ENCODE assay signal across 34 cellular contexts in genomic region chr7:28135296-28135695, GRCh38. TPM values are rescaled to one million over a fixed set of nuclear protein-coding genes. Genes with fewer than 3 reads are reported as not detected.
DNase-seq lines count a peak whose midpoint lies in the region; ATAC-seq, FAIRE-seq and TF ChIP-seq lines count a peak whose summit lies in the region.
"Had no signal": no experiment of that assay in that cellular context is flagged by ENCODE, and none has a peak within 500 bp of the region (broad histone marks: within the 10 kb centered on the region; RNA-seq: fewer than 3 reads in every experiment).

No MANE protein-coding gene starts in this region.

- WGBS in heart left ventricle, 4 donors: 15 to 24% (median 19%) methylated on average over 4 of the region's 4 CpGs
- 15 to 32% methylated on average over 4 of the region's 4 CpGs for WGBS in body of pancreas, 2 donors
- 22 to 48% methylated on average over 3 to 4 of the region's 4 CpGs for WGBS in gastroesophageal sphincter (ENCODE audit: low coverage in 1 of 2), 2 donors
- 64 to 67% (median 64%) methylated on average over 4 of the region's 4 CpGs for WGBS in small intestine, 3 donors

- ATAC-seq in Right ventricle myocardium inferior (peak; percentile 11), heart left ventricle (no peak), body of pancreas (peak; percentile 21), gastroesophageal sphincter (no peak), GM19351 (IDR thresholded peaks at IDR 0.05; ENCODE audit: unreplicated experiment) (no peak)
- no peak for ATAC-seq in stimulated activated memory B cell treated with anti-CD40 and anti-IgM and Interleukin-4, amounts not matched to agents 10 μg/mL and 1 μg/mL and 100 μg/mL, for 72 hours
- ATAC-seq: activated CD4-positive, alpha-beta T cell treated with anti-CD3 and anti-CD28 coated beads for 36 hours; activated CD8-positive, alpha-beta T cell treated with anti-CD3 and anti-CD28 coated beads, Interleukin-2, amount 10 ng/mL, durations not matched to agents 7 days and 5 days; lower lobe of right lung; naive thymus-derived CD8-positive, alpha-beta T cell; SK-N-SH treated with all-trans-retinoic acid at 6 μM for 48 hours had no signal

- H3K4me3 ChIP-seq in heart left ventricle (no peak overlapping the region), body of pancreas (no peak overlapping the region), gastroesophageal sphincter (no peak overlapping the region), uterus (no peak overlapping the region), small intestine (ENCODE audit: low read depth in 1 of 2, low read length in 2 of 2) (no peak overlapping the region)
- H3K4me3 ChIP-seq: BLaER1 treated with 17β-estradiol and CSF1 and Interleukin-3, amounts not matched to agents 10 nM and 100 nM; breast epithelium; lower lobe of right lung; tibial artery had no signal

- no peaks in the 10 kb centered on the region for H3K9me3 Mint-ChIP-seq in stimulated activated memory B cell treated with anti-CD40 and anti-IgM and Interleukin-4, amounts not matched to agents 10 μg/mL and 1 μg/mL and 100 μg/mL, for 72 hours
- H3K9me3 Mint-ChIP-seq: activated naive CD4-positive, alpha-beta T cell treated with anti-CD3 and anti-CD28 coated beads, Interleukin-2, amount 10 ng/mL, durations not matched to agents 7 days and 5 days; naive thymus-derived CD8-positive, alpha-beta T cell; stimulated activated naive CD8-positive, alpha-beta T cell treated with anti-CD3 and anti-CD28 coated beads, Interleukin-15, Interleukin-2, amounts not matched to agents 100 ng/mL and 50 ng/mL, for 24 hours had no signal

- intact Hi-C loops in Right ventricle myocardium inferior (cut with DNase I): no loop called here
- intact Hi-C loops in heart left ventricle (cut with DNase I): loop anchor here in 1 of 10 donors (5.0 kb wide), 1 partner anchor 137 kb away; no protein-coding TSS in a partner anchor
- intact Hi-C loops in body of pancreas (cut with DNase I): no loop called here
- intact Hi-C loops in uterus (cut with DNase I; ENCODE audit: low total_unique reads): no loop called here

- no peak for DNase-seq in Right ventricle myocardium inferior (ENCODE audit: missing footprints)
- DNase-seq in heart left ventricle: no peak
- no peak for DNase-seq in body of pancreas
- peak; percentile 41 to 74 for DNase-seq in uterus
- no peak for DNase-seq in small intestine
- DNase-seq: activated CD4-positive, alpha-beta T cell treated with anti-CD3 and anti-CD28 coated beads for 36 hours; activated CD8-positive, alpha-beta T cell treated with anti-CD3 and anti-CD28 coated beads, Interleukin-2, amount 10 ng/mL, durations not matched to agents 7 days and 5 days; activated naive CD4-positive, alpha-beta T cell treated with anti-CD3 and anti-CD28 coated beads, Interleukin-2, amount 10 ng/mL, durations not matched to agents 7 days and 5 days; amygdala; DMS79; effector CD4-positive, alpha-beta T cell; foreskin melanocyte; Karpas-422; kidney glomerular epithelial cell; lower lobe of right lung; naive thymus-derived CD8-positive, alpha-beta T cell; NCI-H1417 treated with DMSO at 0.1 percent for 48 hours; NCI-H2081 treated with DMSO at 0.1 percent for 48 hours; NCI-H2227 treated with DMSO at 0.1 percent for 48 hours; NCI-H526; stimulated activated CD4-positive, alpha-beta T cell treated with anti-CD3 and anti-CD28 coated beads, Interleukin-1b, Interleukin-23, amount 100 ng/mL, for 48 hours; T-helper 2 cell; tibial artery had no signal

- FAIRE-seq in small intestine (lab: Jason Lieb, UNC): no peak
- FAIRE-seq: colon, G401.6 had no signal

- H3K36me3 Mint-ChIP-seq in stimulated activated memory B cell treated with anti-CD40 and anti-IgM and Interleukin-4, amounts not matched to agents 10 μg/mL and 1 μg/mL and 100 μg/mL, for 72 hours: peaks cover 27% of the 10 kb centered on the region
- H3K36me3 Mint-ChIP-seq: activated naive CD4-positive, alpha-beta T cell treated with anti-CD3 and anti-CD28 coated beads, Interleukin-2, amount 10 ng/mL, durations not matched to agents 7 days and 5 days; naive thymus-derived CD8-positive, alpha-beta T cell had no signal

- H3K36me3 ChIP-seq in heart left ventricle (no peaks in the 10 kb centered on the region), body of pancreas (replicated peaks in 1 of 2; ENCODE audit: insufficient read depth in 1 of 2, low read depth in 2 of 2) (no peaks in the 10 kb centered on the region), gastroesophageal sphincter (no peaks in the 10 kb centered on the region), uterus (no peaks in the 10 kb centered on the region), small intestine (ENCODE audit: control insufficient read depth in 2 of 2, insufficient read depth in 2 of 2, low read length in 2 of 2) (no peaks in the 10 kb centered on the region)
- H3K36me3 ChIP-seq: breast epithelium, lower lobe of right lung, tibial artery had no signal

- TF ChIP-seq CTCF in heart left ventricle (IDR thresholded peaks at IDR 0.05): no peak
- no peak for TF ChIP-seq CTCF in body of pancreas (IDR thresholded peaks at IDR 0.05)
- no peak for TF ChIP-seq CTCF in gastroesophageal sphincter (IDR thresholded peaks at IDR 0.05)
- no peak for TF ChIP-seq CTCF in uterus (IDR thresholded peaks at IDR 0.05)

- no peak overlapping the region for H3K4me3 Mint-ChIP-seq in stimulated activated memory B cell treated with anti-CD40 and anti-IgM and Interleukin-4, amounts not matched to agents 10 μg/mL and 1 μg/mL and 100 μg/mL, for 72 hours
- H3K4me3 Mint-ChIP-seq: activated CD4-positive, alpha-beta T cell treated with anti-CD3 and anti-CD28 coated beads for 36 hours; activated CD8-positive, alpha-beta T cell treated with anti-CD3 and anti-CD28 coated beads, Interleukin-2, amount 10 ng/mL, durations not matched to agents 7 days and 5 days; activated naive CD4-positive, alpha-beta T cell treated with anti-CD3 and anti-CD28 coated beads, Interleukin-2, amount 10 ng/mL, durations not matched to agents 7 days and 5 days; naive thymus-derived CD8-positive, alpha-beta T cell; stimulated activated naive CD8-positive, alpha-beta T cell treated with anti-CD3 and anti-CD28 coated beads, Interleukin-15, Interleukin-2, amounts not matched to agents 100 ng/mL and 50 ng/mL, for 24 hours had no signal

- H3K27ac ChIP-seq in heart left ventricle (peak overlapping the region in 1 of 12 donors; percentile 70), body of pancreas (no peak overlapping the region), gastroesophageal sphincter (peak overlapping the region; percentile 33 to 56 (median 44)), uterus (peak overlapping the region; percentile 73 to 77), small intestine (ENCODE audit: low read depth in 1 of 2, low read length in 1 of 2) (no peak overlapping the region)
- H3K27ac ChIP-seq: 22Rv1; BLaER1 treated with 17β-estradiol and CSF1 and Interleukin-3, amounts not matched to agents 10 nM and 100 nM; epithelial cell of prostate; lower lobe of right lung; tibial artery had no signal

- H3K4me1 Mint-ChIP-seq in stimulated activated memory B cell treated with anti-CD40 and anti-IgM and Interleukin-4, amounts not matched to agents 10 μg/mL and 1 μg/mL and 100 μg/mL, for 72 hours: peaks cover 28% of the 10 kb centered on the region
- H3K4me1 Mint-ChIP-seq: activated naive CD4-positive, alpha-beta T cell treated with anti-CD3 and anti-CD28 coated beads, Interleukin-2, amount 10 ng/mL, durations not matched to agents 7 days and 5 days had no signal

- no peak overlapping the region for H3K27ac Mint-ChIP-seq in stimulated activated memory B cell treated with anti-CD40 and anti-IgM and Interleukin-4, amounts not matched to agents 10 μg/mL and 1 μg/mL and 100 μg/mL, for 72 hours
- H3K27ac Mint-ChIP-seq: activated CD4-positive, alpha-beta T cell treated with anti-CD3 and anti-CD28 coated beads for 36 hours; activated CD8-positive, alpha-beta T cell treated with anti-CD3 and anti-CD28 coated beads, Interleukin-2, amount 10 ng/mL, durations not matched to agents 7 days and 5 days; activated naive CD4-positive, alpha-beta T cell treated with anti-CD3 and anti-CD28 coated beads, Interleukin-2, amount 10 ng/mL, durations not matched to agents 7 days and 5 days; naive thymus-derived CD8-positive, alpha-beta T cell; stimulated activated naive CD8-positive, alpha-beta T cell treated with anti-CD3 and anti-CD28 coated beads, Interleukin-15, Interleukin-2, amounts not matched to agents 100 ng/mL and 50 ng/mL, for 24 hours had no signal

- TF ChIP-seq EP300 in gastroesophageal sphincter (IDR thresholded peaks at IDR 0.05): no peak

- H3K9me3 ChIP-seq in heart left ventricle (no peaks in the 10 kb centered on the region), body of pancreas (no peaks in the 10 kb centered on the region), gastroesophageal sphincter (no peaks in the 10 kb centered on the region), uterus (no peaks in the 10 kb centered on the region), small intestine (ENCODE audit: control insufficient read depth, low read depth) (no peaks in the 10 kb centered on the region)
- H3K9me3 ChIP-seq: BLaER1 treated with 17β-estradiol and CSF1 and Interleukin-3, amounts not matched to agents 10 nM and 100 nM; breast epithelium; lower lobe of right lung; tibial artery had no signal

- no peaks in the 10 kb centered on the region for H3K27me3 Mint-ChIP-seq in stimulated activated memory B cell treated with anti-CD40 and anti-IgM and Interleukin-4, amounts not matched to agents 10 μg/mL and 1 μg/mL and 100 μg/mL, for 72 hours
- H3K27me3 Mint-ChIP-seq: activated CD4-positive, alpha-beta T cell treated with anti-CD3 and anti-CD28 coated beads for 36 hours; activated naive CD4-positive, alpha-beta T cell treated with anti-CD3 and anti-CD28 coated beads, Interleukin-2, amount 10 ng/mL, durations not matched to agents 7 days and 5 days; naive thymus-derived CD8-positive, alpha-beta T cell; stimulated activated naive CD8-positive, alpha-beta T cell treated with anti-CD3 and anti-CD28 coated beads, Interleukin-15, Interleukin-2, amounts not matched to agents 100 ng/mL and 50 ng/mL, for 24 hours had no signal

- H3K27me3 ChIP-seq in heart left ventricle: no peaks in the 10 kb centered on the region
- H3K27me3 ChIP-seq in body of pancreas: no peaks in the 10 kb centered on the region
- no peaks in the 10 kb centered on the region for H3K27me3 ChIP-seq in gastroesophageal sphincter
- H3K27me3 ChIP-seq in uterus: no peaks in the 10 kb centered on the region
- H3K27me3 ChIP-seq in small intestine (ENCODE audit: control insufficient read depth in 2 of 2, insufficient read depth in 2 of 2, low read length in 2 of 2): no peaks in the 10 kb centered on the region
- H3K27me3 ChIP-seq: BLaER1 treated with 17β-estradiol and CSF1 and Interleukin-3, amounts not matched to agents 10 nM and 100 nM; breast epithelium; tibial artery had no signal

- no peak for TF ChIP-seq POLR2A in heart left ventricle (IDR thresholded peaks at IDR 0.05)
- TF ChIP-seq POLR2A in body of pancreas (IDR thresholded peaks at IDR 0.05): no peak
- no peak for TF ChIP-seq POLR2A in gastroesophageal sphincter (IDR thresholded peaks at IDR 0.05)
- TF ChIP-seq POLR2A in uterus (IDR thresholded peaks at IDR 0.05): no peak

- H3K4me1 ChIP-seq in heart left ventricle (peaks cover 0 to 54% (median 17%) of the 10 kb centered on the region in 12 donors), body of pancreas (peaks cover 10% of the 10 kb centered on the region), gastroesophageal sphincter (peaks cover 12 to 76% (median 13%) of the 10 kb centered on the region in 3 donors), uterus (peaks cover 0 to 38% of the 10 kb centered on the region in 2 donors), small intestine (ENCODE audit: control insufficient read depth in 2 of 2, insufficient read depth in 1 of 2, low read depth in 1 of 2, low read length in 1 of 2) (peaks cover 0 to 6% of the 10 kb centered on the region in 2 donors)
- H3K4me1 ChIP-seq: breast epithelium had no signal

RNA-seq across cellular contexts. Expression of gene JAZF1, which starts 45.3 kb away (rescaled TPM):
- total RNA-seq in Right ventricle myocardium inferior (25.6 TPM), heart left ventricle (10 to 100 TPM; 18.3 to 46.2 (median 29.3) TPM), body of pancreas (1 to 10 TPM; 4.0 to 4.9 TPM), gastroesophageal sphincter (10 to 100 TPM; 27.8 to 36.5 (median 30.5) TPM), uterus (10 to 100 TPM; 27.6 to 58.5 (median 34.4) TPM)
- polyA plus RNA-seq in heart left ventricle (10 to 100 TPM; 10.3 to 20.4 TPM), small intestine (1 to 10 TPM in 2 of 3 donors, under 1 TPM in 1; 0.67 to 3.6 (median 3.5) TPM)

Comparison
In these comparisons a context has a peak if more than half of its experiments do, and no peak if none do; other contexts are left out.
1. ATAC-seq: peak in Right ventricle myocardium inferior (single experiment) and body of pancreas (single experiment); none in heart left ventricle (0 of 4), gastroesophageal sphincter (single experiment), stimulated activated memory B cell treated with anti-CD40 and anti-IgM and Interleukin-4, amounts not matched to agents 10 μg/mL and 1 μg/mL and 100 μg/mL, for 72 hours (single experiment) and GM19351 (single experiment).
2. DNase-seq: peak in uterus (2 of 2); none in Right ventricle myocardium inferior (single experiment), heart left ventricle (0 of 5), body of pancreas (0 of 4) and small intestine (single experiment).
3. H3K27ac ChIP-seq: peak in gastroesophageal sphincter (4 of 4) and uterus (2 of 2); none in body of pancreas (0 of 4) and small intestine (0 of 2).